23 cellular contexts compared by ENCODE assay signal in genomic region chr2:126976721-126977328, GRCh38.
DNase-seq lines count a peak whose midpoint lies in the region; ATAC-seq, FAIRE-seq and TF ChIP-seq lines count a peak whose summit lies in the region.
"Had no signal": no experiment of that assay in that cellular context is flagged by ENCODE, and none has a peak within 500 bp of the region (broad histone marks: within the 10 kb centered on the region; RNA-seq: fewer than 3 reads in every experiment).

No MANE protein-coding gene starts in this region.

- 26% methylated on average over 18 of the region's 30 CpGs for WGBS in SK-N-SH (ENCODE audit: low lambda C conversion rate)
- 16% methylated on average over 21 of the region's 30 CpGs for WGBS in K562 (ENCODE audit: insufficient coverage, low coverage, missing lambda C conversion rate)
- WGBS in neuronal stem cell (ENCODE audit: extremely low coverage in 2 of 2, insufficient read length in 2 of 2, insufficient replicate concordance in 1 of 2), 2 donors: no CpG with 5 or more reads among the region's 30 CpGs

- H3K4ac ChIP-seq in neuronal stem cell (ENCODE audit: low read length): no peak overlapping the region

- H3K9me3 ChIP-seq in SK-N-SH: no peaks in the 10 kb centered on the region
- no peaks in the 10 kb centered on the region for H3K9me3 ChIP-seq in K562 (replicated peaks; ENCODE audit: control insufficient read depth, insufficient read depth, low read depth, low read length)
- no peaks in the 10 kb centered on the region for H3K9me3 ChIP-seq in neuronal stem cell (replicated peaks in 1 of 2; ENCODE audit: control insufficient read depth in 2 of 2, insufficient read depth in 1 of 2, low read depth in 1 of 2, low read length in 2 of 2)
- H3K9me3 ChIP-seq: BE2C had no signal

- H3K36me3 ChIP-seq in SK-N-SH (replicated peaks in 1 of 2; ENCODE audit: control insufficient read depth in 1 of 2, insufficient read depth in 2 of 2, low read length in 1 of 2) (no peaks in the 10 kb centered on the region), H7 (replicated peaks; ENCODE audit: control insufficient read depth, insufficient read depth, low read length) (no peaks in the 10 kb centered on the region), K562 (ENCODE audit: control insufficient read depth, insufficient read depth, low read length) (no peaks in the 10 kb centered on the region), neuronal stem cell (replicated peaks in 1 of 2; ENCODE audit: control insufficient read depth in 2 of 2, insufficient read depth in 2 of 2, low read length in 2 of 2) (no peaks in the 10 kb centered on the region)
- H3K36me3 ChIP-seq: BE2C had no signal

- intact Hi-C loops in K562 (cut with micrococcal nuclease) (loop anchor here (10.0 kb wide), 1 partner anchor 452 kb away; no protein-coding TSS in a partner anchor), Right ventricle myocardium inferior (cut with DNase I) (no loop called here)

- H3K9me2 ChIP-seq in SK-N-SH: no peaks in the 10 kb centered on the region

- H4K8ac ChIP-seq in neuronal stem cell (ENCODE audit: low read depth, low read length): no peak overlapping the region

- H3K4me1 ChIP-seq in SK-N-SH (ENCODE audit: control insufficient read depth in 1 of 2, insufficient read depth in 2 of 2, low read depth in 1 of 2, low read length in 1 of 2) (peaks cover 0 to 28% of the 10 kb centered on the region in 2 experiments; a peak in 1 of 4 replicates), K562 (replicated peaks in 1 of 2; ENCODE audit: control insufficient read depth in 2 of 2, insufficient read depth in 2 of 2, low read length in 2 of 2) (peaks cover 0 to 19% of the 10 kb centered on the region in 2 experiments; a peak in 2 of 5 replicates), neuronal stem cell (ENCODE audit: control insufficient read depth in 2 of 2, insufficient read depth in 1 of 2, low read depth in 1 of 2, low read length in 2 of 2) (peaks cover 0 to 2% of the 10 kb centered on the region in 2 donors)
- H3K4me1 ChIP-seq: BE2C had no signal

- BruUV-seq in K562 (replicated peaks; lab: Mats Ljungman, UMichigan): no TSS peak

- H2AK5ac ChIP-seq in neuronal stem cell (ENCODE audit: low read depth, low read length): peak overlapping the region; percentile 53

- 0 out of 2 replicates have a peak, but pooled peaks have one; percentile 16 for TF ChIP-seq RAD21 in SK-N-SH (IDR thresholded peaks at IDR 0.05; ENCODE audit: low read length)
- TF ChIP-seq RAD21 in K562 (CRISPR knock-in tag; conservative IDR thresholded peaks at IDR 0.05 in 1 of 2, IDR thresholded peaks at IDR 0.05 in 1 of 2): no peak

- peak overlapping the region; percentile 71 for H3K23ac ChIP-seq in neuronal stem cell (ENCODE audit: low read depth, low read length, poor library complexity)

- in situ Hi-C loops in K562 (cut with MboI): no loop called here

- no peaks in the 10 kb centered on the region for H3K9me1 ChIP-seq in K562 (ENCODE audit: control insufficient read depth, insufficient read depth, low read length)

- H3K9ac ChIP-seq in SK-N-SH (no peak overlapping the region), K562 (ENCODE audit: insufficient read depth in 1 of 2, low read depth in 2 of 2, low read length in 2 of 2) (no peak overlapping the region), neuronal stem cell (ENCODE audit: low read depth, low read length, poor library complexity) (no peak overlapping the region)

- CTCF ChIA-PET in SK-N-SH (lab: Yijun Ruan, JAX): interaction anchor here (1.0 to 4.1 kb wide), 8 partner anchors 8 to 200 kb away, joined by 3 to 20 read pairs (median 4); no protein-coding TSS in a partner anchor
- CTCF ChIA-PET in K562 (lab: Yijun Ruan, JAX; ENCODE audit: low intra/inter-chr PET ratio): no interaction called here

- H2BK120ac ChIP-seq in neuronal stem cell (ENCODE audit: low read depth, low read length): no peak overlapping the region

- TF ChIP-seq POLR2A in K562 (conservative IDR thresholded peaks at IDR 0.05): no peak

- no peaks in the 10 kb centered on the region for H3F3A ChIP-seq in SK-N-SH (replicated peaks; ENCODE audit: insufficient read depth)

- no peak overlapping the region for H2BK5ac ChIP-seq in neuronal stem cell (ENCODE audit: low read length)

- peak overlapping the region; percentile 17 for H2BK15ac ChIP-seq in neuronal stem cell (ENCODE audit: low read length)

- peaks cover 18% of the 10 kb centered on the region for H3K27me3 ChIP-seq in SK-N-SH (ENCODE audit: insufficient read depth)
- peaks cover 6% of the 10 kb centered on the region; the same call in 1 of the 2 replicates for H3K27me3 ChIP-seq in H7 (ENCODE audit: control insufficient read depth, insufficient read depth, low read length)
- H3K27me3 ChIP-seq in K562 (ENCODE audit: control insufficient read depth in 2 of 2, insufficient read depth in 2 of 2, low read length in 2 of 2): peaks cover 10 to 72% of the 10 kb centered on the region in 2 experiments
- H3K27me3 ChIP-seq in neuronal stem cell (ENCODE audit: control insufficient read depth in 3 of 3, insufficient read depth in 3 of 3, low read depth in 1 of 3, low read length in 3 of 3): peaks cover 0 to 19% (median 0%) of the 10 kb centered on the region in 3 experiments
- H3K27me3 ChIP-seq: BE2C had no signal

- H4K20me1 ChIP-seq in SK-N-SH (ENCODE audit: insufficient read depth): no peaks in the 10 kb centered on the region
- H4K20me1 ChIP-seq in K562 (replicated peaks; ENCODE audit: control insufficient read depth, insufficient read depth, low read length): no peaks in the 10 kb centered on the region

- TF ChIP-seq CTCF in SK-N-SH (IDR thresholded peaks at IDR 0.05): no peak
- TF ChIP-seq CTCF in K562 (IDR thresholded peaks at IDR 0.05 in 2 of 3, conservative IDR thresholded peaks at IDR 0.05 in 1 of 3; ENCODE audit: insufficient read depth in 2 of 3, low read depth in 1 of 3, low read length in 3 of 3): no peak

- no peak overlapping the region for H4K91ac ChIP-seq in neuronal stem cell (ENCODE audit: low read depth, low read length, poor library complexity)

- TF ChIP-seq EP300 in SK-N-SH (IDR thresholded peaks at IDR 0.05; ENCODE audit: borderline replicate concordance in 1 of 2, low read depth in 1 of 2, low read length in 1 of 2): no peak; a peak in 1 of 4 replicates
- TF ChIP-seq EP300 in K562 (IDR thresholded peaks at IDR 0.05; ENCODE audit: low read length): no peak

- H2AFZ ChIP-seq in SK-N-SH (ENCODE audit: low read depth) (no peak overlapping the region), K562 (ENCODE audit: low read depth, low read length) (no peak overlapping the region), neuronal stem cell (ENCODE audit: low read length) (no peak overlapping the region)

- POLR2A ChIA-PET in SK-N-SH (lab: Yijun Ruan, JAX): no interaction called here
- POLR2A ChIA-PET in K562 (lab: Yijun Ruan, JAX): interaction anchor here (1.0 kb wide), 1 partner anchor 9 kb away, joined by 4 read pairs; no protein-coding TSS in a partner anchor

- no peak overlapping the region; a peak in 1 of 4 replicates for H3K4me3 ChIP-seq in SK-N-SH (ENCODE audit: low read depth in 2 of 2, low read length in 1 of 2)
- no peak overlapping the region for H3K4me3 ChIP-seq in H7 (ENCODE audit: insufficient read depth, low read depth, low read length)
- no peak overlapping the region for H3K4me3 ChIP-seq in K562
- no peak overlapping the region for H3K4me3 ChIP-seq in neuronal stem cell (ENCODE audit: low read length in 2 of 2)
- H3K4me3 ChIP-seq: GM12878 had no signal

- no peaks in the 10 kb centered on the region for H3K79me1 ChIP-seq in neuronal stem cell (ENCODE audit: low read depth, low read length)

- H3K79me2 ChIP-seq in SK-N-SH (ENCODE audit: insufficient read depth): no peaks in the 10 kb centered on the region
- H3K79me2 ChIP-seq in K562 (ENCODE audit: control insufficient read depth, insufficient read depth, low read length): no peaks in the 10 kb centered on the region

- H3K14ac ChIP-seq in neuronal stem cell (ENCODE audit: low read length): no peak overlapping the region

- peak; percentile 81 for DNase-seq in SK-N-SH
- peak; percentile 67 for DNase-seq in H7
- DNase-seq in K562 (ENCODE audit: extremely low read depth in 1 of 4, low spot score in 3 of 4): no peak
- DNase-seq in neuronal stem cell (ENCODE audit: low spot score): no peak
- DNase-seq in NCI-H82 (lab: John Stamatoyannopoulos, UW): no peak
- no peak for DNase-seq in Right ventricle myocardium inferior (ENCODE audit: missing footprints)
- no peak for DNase-seq in T-helper 1 cell
- DNase-seq: ACHN; BE2C; C1 segment of cervical spinal cord; CD4-positive, CD25-positive, alpha-beta regulatory T cell; CD8-positive, alpha-beta memory T cell; COR-L47; DMS 273 treated with DMSO at 0.1 percent for 48 hours; DMS53; DND-41; EL; HFFc6 had no signal

- ATAC-seq in SK-N-SH treated with all-trans-retinoic acid at 6 μM for 48 hours: no peak
- ATAC-seq in K562: no peak
- no peak for ATAC-seq in Right ventricle myocardium inferior
- ATAC-seq: GM12878, HCT116 had no signal

- H2BK12ac ChIP-seq in neuronal stem cell (ENCODE audit: low read length): no peak overlapping the region

- H3K4me2 ChIP-seq in SK-N-SH (no peak overlapping the region), K562 (ENCODE audit: insufficient read depth, low read length) (no peak overlapping the region), neuronal stem cell (ENCODE audit: insufficient read depth, low read length, poor library complexity, severe bottlenecking) (no peak overlapping the region)

- H3K18ac ChIP-seq in neuronal stem cell (ENCODE audit: low read length): peak overlapping the region; percentile 1

- H3K27ac ChIP-seq in SK-N-SH (ENCODE audit: low read depth in 2 of 2, low read length in 1 of 2) (peak overlapping the region in 1 of 2 experiments; percentile 19; a peak in 1 of 4 replicates), K562 (ENCODE audit: extremely low read depth, low read depth, low read length) (no peak overlapping the region), neuronal stem cell (replicated peaks; ENCODE audit: low read length) (no peak overlapping the region)
- H3K27ac ChIP-seq: HL-60 had no signal

- FAIRE-seq in K562 (lab: Jason Lieb, UNC): no peak
- FAIRE-seq: GM12878, GM19239 had no signal

TF ChIP-seq in SK-N-SH treated with all-trans-retinoic acid at 6 μM for 48 hours, 23 proteins besides CTCF, POLR2A, EP300 and RAD21 (continues in another document):
- TF ChIP-seq ZFP30 (CRISPR knock-in tag; IDR thresholded peaks at IDR 0.05): no peak

TF ChIP-seq in K562, 482 proteins besides CTCF, POLR2A, EP300 and RAD21:
- TF ChIP-seq USF2 (CRISPR knock-in tag; IDR thresholded peaks at IDR 0.05): 0 out of 2 replicates have a peak, but pooled peaks have one; percentile 4
- no peak for TF ChIP-seq ETV5 (CRISPR knock-in tag; IDR thresholded peaks at IDR 0.05; ENCODE audit: low read depth)

Comparison
In these comparisons a context has a peak if more than half of its experiments do, and no peak if none do; other contexts are left out.
1. DNase-seq: peak in SK-N-SH (single experiment) and H7 (single experiment); none in K562 (0 of 4), neuronal stem cell (single experiment), NCI-H82 (single experiment), Right ventricle myocardium inferior (single experiment) and T-helper 1 cell (0 of 5).
2. Of the 27 proteins assayed by ChIP-seq in both K562 and SK-N-SH: peak only in K562: USF2; only in SK-N-SH: CHD2, FOXJ3, GATA2, RAD21 and RCOR1; in both: none; in neither: 21.